In genomic region chr15:65402971-65403370, GRCh38 we compare ENCODE assay signal across 37 cellular contexts. TPM values are rescaled to one million over a fixed set of nuclear protein-coding genes. Genes with fewer than 3 reads are reported as not detected.
"Had no signal": no experiment of that assay in that cellular context is flagged by ENCODE, and none has a peak within 500 bp of the region (broad histone marks: within the 10 kb centered on the region; RNA-seq: fewer than 3 reads in every experiment).

No MANE protein-coding gene starts in this region.

- H3K4me1 ChIP-seq: ascending aorta had no signal

- H3K4me3 ChIP-seq: ascending aorta, esophagus squamous epithelium, gastroesophageal sphincter, heart left ventricle had no signal

- H3K27me3 ChIP-seq: ascending aorta, brain microvascular endothelial cell had no signal

- FAIRE-seq: bronchial epithelial cell, colon, endometrium, endothelial cell of umbilical vein had no signal

- H3K27ac ChIP-seq: ascending aorta, brain microvascular endothelial cell, epithelial cell of prostate, esophagus squamous epithelium, gastroesophageal sphincter, heart left ventricle, WERI-Rb-1 had no signal

- H3K9me3 ChIP-seq: ascending aorta, esophagus squamous epithelium, gastroesophageal sphincter, heart left ventricle had no signal

- H3K36me3 ChIP-seq: ascending aorta, brain microvascular endothelial cell, esophagus squamous epithelium, gastroesophageal sphincter, heart left ventricle had no signal

- ATAC-seq: activated CD4-positive, CD25-positive, alpha-beta regulatory T cell treated with anti-CD3 and anti-CD28 coated beads, Interleukin-2, amount 50 U/mL, for 24 hours; activated CD8-positive, alpha-beta T cell treated with anti-CD3 and anti-CD28 coated beads for 36 hours; activated naive CD4-positive, alpha-beta T cell treated with anti-CD3 and anti-CD28 coated beads, Interleukin-2, amount 50 U/mL, for 72 hours; gastroesophageal sphincter; heart left ventricle; T-helper 17 cell had no signal

- DNase-seq: activated B cell treated with CpG ODN at 0.5 μM for 24 hours; activated CD4-positive, alpha-beta T cell treated with anti-CD3 and anti-CD28 coated beads for 48 hours; activated CD4-positive, alpha-beta T cell treated with anti-CD3 and anti-CD28 coated beads, Interleukin-2, amount 50 U/mL, for 1 hour; activated CD4-positive, alpha-beta T cell treated with anti-CD3 and anti-CD28 coated beads, Interleukin-2, amount 50 U/mL, for 48 hours; activated CD8-positive, alpha-beta memory T cell treated with anti-CD3 and anti-CD28 coated beads for 24 hours; activated CD8-positive, alpha-beta T cell treated with anti-CD3 and anti-CD28 coated beads for 36 hours; activated gamma-delta T cell; activated naive CD4-positive, alpha-beta T cell; activated naive CD4-positive, alpha-beta T cell treated with anti-CD3 and anti-CD28 coated beads, Interleukin-2, amount 10 ng/mL, durations not matched to agents 7 days and 5 days; activated naive CD8-positive, alpha-beta T cell treated with anti-CD3 and anti-CD28 coated beads, Interleukin-2, amount 10 ng/mL, durations not matched to agents 7 days and 5 days; activated T-cell treated with anti-CD3 and anti-CD28 coated beads, Interleukin-2, amount 50 U/mL, for 1 hour; activated T-cell treated with anti-CD3 and anti-CD28 coated beads, Interleukin-2, amount 50 U/mL, for 48 hours; brain microvascular endothelial cell; cortex of kidney; dermis blood vessel endothelial cell; effector CD8-positive, alpha-beta T cell; esophagus squamous epithelium; foreskin melanocyte; heart left ventricle; SW 1271; T-helper 1 cell; T-helper 17 cell; T1000; WERI-Rb-1 had no signal

RNA-seq across cellular contexts. Expression of gene IGDCC4, which starts 19.8 kb away (rescaled TPM):
- total RNA-seq: activated B cell treated with CpG ODN at 0.5 μM for 24 hours had no signal

RNA-seq across cellular contexts. Expression of gene IGDCC3, which starts 25.2 kb away (rescaled TPM):
- total RNA-seq: activated B cell treated with CpG ODN at 0.5 μM for 24 hours; activated CD8-positive, alpha-beta T cell treated with anti-CD3 and anti-CD28 coated beads for 36 hours; activated naive CD4-positive, alpha-beta T cell treated with anti-CD3 and anti-CD28 coated beads, Interleukin-2, amount 50 U/mL, for 72 hours; activated naive CD8-positive, alpha-beta T cell treated with anti-CD3 and anti-CD28 coated beads, Interleukin-2, amount 10 ng/mL, durations not matched to agents 7 days and 5 days; activated T-helper 1 cell treated with anti-CD3 and anti-CD28 coated beads, Interleukin-12 subunit alpha, Interleukin-12 subunit beta, Interleukin-2, Interleukin-4 antibody, amounts not matched to agents 30 ng/mL and 10 ng/mL and 1 ng/mL, durations not matched to agents 14 hours and 24 hours and 36 hours; activated T-helper 2 cell treated with anti-CD3 and anti-CD28 coated beads, Interferon-gamma antibody, Interleukin-2, Interleukin-4, amounts not matched to agents 10 μg/mL and 5 μg/mL and 100 μg/mL, durations not matched to agents 14 hours and 24 hours and 36 hours; ascending aorta; bronchial epithelial cell; cardiac septum; dermis blood vessel endothelial cell; endothelial cell of umbilical vein; esophagus squamous epithelium; fibroblast of lung; T-helper 17 cell had no signal
